8 cellular contexts compared by ENCODE assay signal in genomic region chr20:50152394-50153152, GRCh38. TPM values are rescaled to one million over a fixed set of nuclear protein-coding genes. Genes with fewer than 3 reads are reported as not detected.
DNase-seq lines count a peak whose midpoint lies in the region; ATAC-seq and TF ChIP-seq lines count a peak whose summit lies in the region.

No MANE protein-coding gene starts in this region.

- H2AK5ac ChIP-seq in trophoblast cell (ENCODE audit: low read length) = peak overlapping the region; percentile 55

- H3K14ac ChIP-seq in trophoblast cell (ENCODE audit: low read length) = peak overlapping the region; percentile 78

- peaks cover 12% of the 10 kb centered on the region; the same call in 1 of the 2 replicates for H3K4me1 ChIP-seq in ES-I3 (ENCODE audit: insufficient read depth, low read length)
- H3K4me1 ChIP-seq in OCI-LY7 (ENCODE audit: insufficient read depth, low read length, poor library complexity, severe bottlenecking) = peaks cover 20% of the 10 kb centered on the region
- peaks cover 26 to 44% of the 10 kb centered on the region in 2 experiments for H3K4me1 ChIP-seq in trophoblast cell (ENCODE audit: control insufficient read depth in 1 of 2, insufficient read depth in 2 of 2, low read length in 2 of 2)

- H3K27ac ChIP-seq in OCI-LY7 (ENCODE audit: low read depth, low read length, poor library complexity, severe bottlenecking) (no peak overlapping the region), trophoblast cell (ENCODE audit: low read depth, low read length) (peak overlapping the region; percentile 91)

- ATAC-seq in HG03139 (IDR thresholded peaks at IDR 0.05; ENCODE audit: unreplicated experiment) = no peak

- BruUV-seq in OCI-LY7 (replicated peaks; lab: Mats Ljungman, UMichigan) = TSS peak; percentile 70

- no CpG with 5 or more reads among the region's 4 CpGs for WGBS in trophoblast cell (ENCODE audit: extremely low coverage, insufficient coverage, insufficient read length)

- in situ Hi-C loops in G401 (cut with HindIII; ENCODE audit: low sequenced_read_pairs) = loop anchor here (10.0 kb wide), 1 partner anchor 168 kb away; the partner anchor contains the start of gene SNAI1

- TF ChIP-seq CTCF in OCI-LY7 (conservative IDR thresholded peaks at IDR 0.05; ENCODE audit: low read length) (peak; percentile 30; the same call in 1 of the 2 replicates), epithelial cell of proximal tubule (conservative IDR thresholded peaks at IDR 0.05; ENCODE audit: low read depth, low read length) (peak; percentile 44)

- no peaks in the 10 kb centered on the region for H3K9me2 ChIP-seq in OCI-LY7 (ENCODE audit: insufficient read depth, low read length)

- peak overlapping the region; percentile 40 for H2BK12ac ChIP-seq in trophoblast cell (ENCODE audit: low read length)

- H3K27me3 ChIP-seq in trophoblast cell (ENCODE audit: insufficient read depth, low read length) = no peaks in the 10 kb centered on the region

- H3K36me3 ChIP-seq in ES-I3 (ENCODE audit: insufficient read depth, low read length) (peaks cover 8% of the 10 kb centered on the region; the same call in 1 of the 2 replicates), OCI-LY7 (ENCODE audit: insufficient read depth, low read length) (peaks cover 7% of the 10 kb centered on the region; the same call in 1 of the 2 replicates), trophoblast cell (ENCODE audit: control insufficient read depth in 1 of 2, insufficient read depth in 2 of 2, low read length in 2 of 2) (peaks cover 26 to 28% of the 10 kb centered on the region in 2 experiments)

- peak overlapping the region; percentile 67 for H4K8ac ChIP-seq in trophoblast cell (ENCODE audit: low read depth, low read length)

- DNase-seq in OCI-LY7 (ENCODE audit: low spot score) (no peak), epithelial cell of proximal tubule (ENCODE audit: low read depth) (peak; percentile 29), trophoblast cell (no peak), cerebellar nuclear complex (lab: John Stamatoyannopoulos, UW) (no peak), G401 (ENCODE audit: low spot score) (no peak), NCI-H2029 treated with DMSO at 0.1 percent for 48 hours (lab: John Stamatoyannopoulos, UW) (no peak)

- no peak overlapping the region for H3K23ac ChIP-seq in trophoblast cell (ENCODE audit: low read length)

- H4K91ac ChIP-seq in trophoblast cell (ENCODE audit: low read depth, low read length) = peak overlapping the region; percentile 83

- peak overlapping the region; percentile 15 for H4K12ac ChIP-seq in trophoblast cell (ENCODE audit: low read depth, low read length)

- H2AFZ ChIP-seq in OCI-LY7 (ENCODE audit: low read length) (no peak overlapping the region; the same call in 1 of the 2 replicates), trophoblast cell (ENCODE audit: insufficient read depth, low read length, poor library complexity) (no peak overlapping the region)

- POLR2A ChIA-PET in OCI-LY7 (lab: Charles Lee) = interaction anchor here (0.5 to 2.9 kb wide), 6 partner anchors 25 to 587 kb away, joined by 3 to 32 read pairs (median 6); partner anchors contain the start of gene UBE2V1

- peak overlapping the region; percentile 71 for H3K9ac ChIP-seq in ES-I3 (ENCODE audit: low read depth, low read length)
- H3K9ac ChIP-seq in trophoblast cell (ENCODE audit: low read length) = peak overlapping the region; percentile 99

- peak overlapping the region; percentile 22 for H2BK120ac ChIP-seq in trophoblast cell (ENCODE audit: insufficient read depth, low read length, poor library complexity)

- H2BK5ac ChIP-seq in trophoblast cell (ENCODE audit: low read depth, low read length, poor library complexity) = peak overlapping the region; percentile 90

- CTCF ChIA-PET in OCI-LY7 (lab: Charles Lee; ENCODE audit: unreplicated experiment) = interaction anchor here (0.9 to 1.3 kb wide), 5 partner anchors 11 to 42 kb away, joined by 3 to 6 read pairs (median 3); no protein-coding TSS in a partner anchor

- intact Hi-C loops in OCI-LY7 (cut with micrococcal nuclease; ENCODE audit: unreplicated experiment) = loop anchor here (5.0 kb wide), 1 partner anchor 215 kb away; the partner anchor contains the start of gene RNF114

- H3K4me2 ChIP-seq in OCI-LY7 (ENCODE audit: low read length) = peak overlapping the region; percentile 95
- H3K4me2 ChIP-seq in trophoblast cell (ENCODE audit: low read length) = peak overlapping the region; percentile 87

- H3K9me3 ChIP-seq in ES-I3 (ENCODE audit: control insufficient read depth, insufficient read depth, low read length) (no peaks in the 10 kb centered on the region), OCI-LY7 (ENCODE audit: low read length) (no peaks in the 10 kb centered on the region), trophoblast cell (ENCODE audit: insufficient read depth, low read depth, low read length) (no peaks in the 10 kb centered on the region)

- peak overlapping the region; percentile 96 for H3K4me3 ChIP-seq in OCI-LY7 (ENCODE audit: low read depth, low read length, poor library complexity, severe bottlenecking)
- H3K4me3 ChIP-seq in epithelial cell of proximal tubule (ENCODE audit: low read depth, low read length) = peak overlapping the region; percentile 78
- peak overlapping the region; percentile 87 for H3K4me3 ChIP-seq in trophoblast cell (ENCODE audit: low read depth, low read length)

- peak overlapping the region; percentile 96 for H3K4ac ChIP-seq in trophoblast cell (ENCODE audit: low read depth, low read length)

- H3K18ac ChIP-seq in trophoblast cell (ENCODE audit: low read length) = peak overlapping the region; percentile 80

- H3K79me2 ChIP-seq in OCI-LY7 (ENCODE audit: insufficient read depth, low read depth, low read length) (peaks cover 11% of the 10 kb centered on the region; the same call in 1 of the 2 replicates), trophoblast cell (ENCODE audit: control insufficient read depth, insufficient read depth, low read length, poor library complexity) (peaks cover 47% of the 10 kb centered on the region)

- H4K20me1 ChIP-seq in OCI-LY7 (ENCODE audit: insufficient read depth, low read length) = no peaks in the 10 kb centered on the region

- H3K79me1 ChIP-seq in trophoblast cell (ENCODE audit: low read length) = peaks cover 34% of the 10 kb centered on the region

RNA-seq across cellular contexts. Expression of gene PEDS1, which starts 0.9 kb away (rescaled TPM):
- total RNA-seq in OCI-LY7 (2014; rRNA removed; shearing (Covaris generic)) = 12.0 and 25.9 TPM in 2 replicates
- 19.5 and 22.0 TPM in 2 replicates for total RNA-seq in OCI-LY7 (2022)
- 43.2 and 46.6 TPM in 2 replicates for total RNA-seq in epithelial cell of proximal tubule
- 132 and 134 TPM in 2 replicates for polyA plus RNA-seq in trophoblast cell (2013)
- total RNA-seq in G401 (2014; rRNA removed; shearing (Covaris generic)) = 42.7 and 45.5 TPM in 2 replicates

RNA-seq across cellular contexts. Expression of gene CEBPB, which starts 38.1 kb away (rescaled TPM):
- total RNA-seq in OCI-LY7 (2014; rRNA removed; shearing (Covaris generic)) = 31.0 and 47.6 TPM in 2 replicates
- total RNA-seq in OCI-LY7 (2022) = 48.2 and 48.4 TPM in 2 replicates
- 24.9 and 27.1 TPM in 2 replicates for total RNA-seq in epithelial cell of proximal tubule
- polyA plus RNA-seq in trophoblast cell (2013) = 167 and 177 TPM in 2 replicates
- 21.6 and 24.9 TPM in 2 replicates for total RNA-seq in G401 (2014; rRNA removed; shearing (Covaris generic))

RNA-seq across cellular contexts. Expression of gene UBE2V1, which starts 39.6 kb away (rescaled TPM):
- 57.3 and 63.2 TPM in 2 replicates for total RNA-seq in OCI-LY7 (2014; rRNA removed; shearing (Covaris generic))
- total RNA-seq in OCI-LY7 (2022) (143 and 161 TPM in 2 replicates), epithelial cell of proximal tubule (109 and 112 TPM in 2 replicates)
- 238 and 250 TPM in 2 replicates for polyA plus RNA-seq in trophoblast cell (2013)
- total RNA-seq in G401 (2014; rRNA removed; shearing (Covaris generic)) = 33.0 and 40.9 TPM in 2 replicates
